In the genomic region with DNA sequence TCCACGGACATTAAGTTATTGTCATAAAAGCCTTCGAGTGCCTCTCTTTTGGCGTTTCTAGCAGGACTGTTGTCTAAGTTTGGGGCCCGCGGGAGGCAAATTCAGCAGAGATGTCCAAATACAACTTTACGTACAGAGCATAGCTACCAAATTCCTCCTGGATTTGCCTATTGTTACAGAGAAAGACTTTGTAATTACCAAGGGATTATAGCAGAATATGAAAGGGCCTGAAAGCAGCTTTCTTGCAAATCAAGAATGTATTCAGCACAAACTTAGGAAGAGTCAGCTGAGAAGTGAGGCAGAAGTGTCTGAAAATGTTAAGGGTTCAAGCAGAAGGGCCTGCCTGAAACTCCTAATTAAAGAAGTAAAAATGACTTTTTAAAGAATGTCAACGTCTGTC, we compare ENCODE assay signal across 5 cellular contexts.
"Had no signal": no experiment of that assay in that cellular context is flagged by ENCODE, and none has a peak within 500 bp of the region (broad histone marks: within the 10 kb centered on the region; RNA-seq: fewer than 3 reads in every experiment).

No MANE protein-coding gene starts in this region.

- H3K4me3 Mint-ChIP-seq: GM23338 had no signal

- ATAC-seq: GM23338, K562 had no signal

- H3K4me2 ChIP-seq: GM23338 had no signal

- DNase-seq: H7, HCEC 1CT, IMR-90 had no signal

- H3K4me3 ChIP-seq: GM23338, K562 had no signal

- H2AFZ ChIP-seq: GM23338 had no signal

- H3K27ac Mint-ChIP-seq: GM23338 had no signal
